In genomic region chr6:126377594-126378153, GRCh38 we compare ENCODE assay signal across 28 cellular contexts.
"Had no signal": no experiment of that assay in that cellular context is flagged by ENCODE, and none has a peak within 500 bp of the region (broad histone marks: within the 10 kb centered on the region; RNA-seq: fewer than 3 reads in every experiment).

No MANE protein-coding gene starts in this region.

- H3K79me2 ChIP-seq: parathyroid adenoma had no signal

- DNase-seq: natural killer cell; occipital lobe; ovary; posterior cingulate gyrus; psoas muscle; right cardiac atrium; spleen; stimulated activated CD4-positive, alpha-beta T cell treated with anti-CD3 and anti-CD28 coated beads, Interleukin-12 subunit alpha, Interleukin-12 subunit beta, amount 100 ng/mL, for 4 hours; stimulated activated CD4-positive, alpha-beta T cell treated with anti-CD3 and anti-CD28 coated beads, Interleukin-1b, Interleukin-23, amount 100 ng/mL, for 48 hours; stimulated activated CD4-positive, alpha-beta T cell treated with anti-CD3 and anti-CD28 coated beads, Interleukin-4, amount 100 ng/mL, for 1 hour; stimulated activated CD4-positive, alpha-beta T cell treated with anti-CD3 and anti-CD28 coated beads, Interleukin-4, amount 100 ng/mL, for 4 hours; stimulated activated CD8-positive, alpha-beta memory T cell treated with anti-CD3 and anti-CD28 coated beads, Interleukin-4, amount 100 ng/mL, for 48 hours; stimulated activated naive CD4-positive, alpha-beta T cell; stimulated activated naive CD8-positive, alpha-beta T cell treated with anti-CD3 and anti-CD28 coated beads, Interleukin-15, amount 100 ng/mL, for 72 hours; stimulated activated naive CD8-positive, alpha-beta T cell treated with anti-CD3 and anti-CD28 coated beads, Interleukin-15, Interleukin-2, amounts not matched to agents 100 U/mL and 50 U/mL, for 24 hours; substantia nigra; testis; tibial artery; transverse colon; upper lobe of right lung; uterus had no signal

- ATAC-seq: natural killer cell; psoas muscle; right cardiac atrium; sciatic nerve; stimulated activated memory B cell treated with anti-CD40 and anti-IgM and Interleukin-4, amounts not matched to agents 10 μg/mL and 1 μg/mL and 100 μg/mL, for 72 hours; stimulated activated naive CD8-positive, alpha-beta T cell treated with anti-CD3 and anti-CD28 coated beads, Interleukin-15, amount 100 ng/mL, for 72 hours; stimulated activated naive CD8-positive, alpha-beta T cell treated with anti-CD3 and anti-CD28 coated beads, Interleukin-15, Interleukin-2, amounts not matched to agents 100 U/mL and 50 U/mL, for 24 hours; upper lobe of right lung had no signal

- H3K27me3 ChIP-seq: neural progenitor cell, ovary, spleen, suprapubic skin, testis, tibial artery, transverse colon, upper lobe of right lung, uterus had no signal

- H3K4me2 ChIP-seq: neural progenitor cell, smooth muscle cell had no signal

- H3K4me3 ChIP-seq: neural progenitor cell, ovary, psoas muscle, skin epidermis, smooth muscle cell, spleen, suprapubic skin, testis, tibial artery, transverse colon, upper lobe of right lung, uterus had no signal

- H2AFZ ChIP-seq: neural progenitor cell, parathyroid adenoma had no signal

- H3K9me3 ChIP-seq: ovary, psoas muscle, suprapubic skin, testis, transverse colon, upper lobe of right lung, uterus had no signal

- H3K36me3 ChIP-seq: ovary, spleen, suprapubic skin, transverse colon, upper lobe of right lung, uterus had no signal

- H3K9ac ChIP-seq: neural progenitor cell, parathyroid adenoma had no signal

- H3K27ac ChIP-seq: neural progenitor cell, ovary, parathyroid adenoma, psoas muscle, skin epidermis, spleen, suprapubic skin, testis, tibial artery, transverse colon, upper lobe of right lung had no signal

- H3K4me1 ChIP-seq: neural progenitor cell, parathyroid adenoma, psoas muscle, spleen, suprapubic skin, testis, tibial artery, upper lobe of right lung, uterus had no signal
